8 cellular contexts compared by ENCODE assay signal in genomic region chr12:69154585-69155363, GRCh38.
DNase-seq lines count a peak whose midpoint lies in the region; ATAC-seq, FAIRE-seq and TF ChIP-seq lines count a peak whose summit lies in the region.

No MANE protein-coding gene starts in this region.

- H3K36me3 ChIP-seq in DND-41 (ENCODE audit: insufficient read depth, low read length) (no peaks in the 10 kb centered on the region), HEK293 (ENCODE audit: control insufficient read depth in 2 of 2, insufficient read depth in 1 of 2, low read length in 2 of 2) (no peaks in the 10 kb centered on the region), keratinocyte (ENCODE audit: control insufficient read depth in 2 of 2, extremely low read depth in 1 of 2, insufficient read depth in 2 of 2, low read length in 2 of 2) (no peaks in the 10 kb centered on the region)

- H3K36me3 Mint-ChIP-seq in MCF 10A (ENCODE audit: insufficient read depth, unreplicated experiment) = no peaks in the 10 kb centered on the region

- peaks cover 22% of the 10 kb centered on the region for H3K4me1 ChIP-seq in DND-41 (ENCODE audit: insufficient read depth, low read length)
- H3K4me1 ChIP-seq in HEK293 (ENCODE audit: control insufficient read depth, insufficient read depth, low read length) = peaks cover 9% of the 10 kb centered on the region
- no peaks in the 10 kb centered on the region for H3K4me1 ChIP-seq in keratinocyte (ENCODE audit: control insufficient read depth, extremely low read depth, insufficient read depth, low read length)

- CTCF ChIA-PET in HEK293 (lab: Yijun Ruan, JAX) (interaction anchor here (0.6 to 2.7 kb wide), 37 partner anchors 9 to 1931 kb away, joined by 3 to 14 read pairs (median 3); no protein-coding TSS in a partner anchor), MCF 10A (lab: Yijun Ruan, JAX) (interaction anchor here (0.6 to 2.5 kb wide), 21 partner anchors 9 to 309 kb away, joined by 3 to 11 read pairs (median 4); no protein-coding TSS in a partner anchor)

- H4K20me1 ChIP-seq in DND-41 (ENCODE audit: insufficient read depth, low read length) (no peaks in the 10 kb centered on the region), keratinocyte (ENCODE audit: control insufficient read depth, extremely low read depth, insufficient read depth, low read length) (no peaks in the 10 kb centered on the region)

- H3K9me3 ChIP-seq in DND-41 (ENCODE audit: insufficient read depth, low read length, severe bottlenecking) = no peaks in the 10 kb centered on the region
- no peaks in the 10 kb centered on the region for H3K9me3 ChIP-seq in HEK293 (ENCODE audit: control insufficient read depth, insufficient read depth, low read depth, low read length)
- H3K9me3 ChIP-seq in keratinocyte (ENCODE audit: control insufficient read depth, low read depth, low read length) = no peaks in the 10 kb centered on the region

- no TSS peak for BruUV-seq in MCF 10A (replicated peaks; lab: Mats Ljungman, UMichigan)

- H3K27me3 ChIP-seq in DND-41 (ENCODE audit: insufficient read depth, low read length, poor library complexity) = peaks cover 2% of the 10 kb centered on the region
- H3K27me3 ChIP-seq in keratinocyte (ENCODE audit: control insufficient read depth, extremely low read depth, insufficient read depth, low read length) = no peaks in the 10 kb centered on the region

- peak overlapping the region; percentile 45 for H3K4me2 ChIP-seq in DND-41 (ENCODE audit: insufficient read depth, low read length)
- no peak overlapping the region for H3K4me2 ChIP-seq in keratinocyte (ENCODE audit: control insufficient read depth, extremely low read depth, insufficient read depth, low read depth, low read length)

- H3K4me3 ChIP-seq in DND-41 (ENCODE audit: low read depth in 1 of 2, low read length in 2 of 2) = no peak overlapping the region
- no peak overlapping the region for H3K4me3 ChIP-seq in HEK293 (ENCODE audit: low read depth, low read length)
- no peak overlapping the region for H3K4me3 ChIP-seq in keratinocyte (ENCODE audit: control insufficient read depth in 2 of 3, extremely low read depth in 1 of 3, insufficient read depth in 2 of 3, low read depth in 1 of 3, low read length in 3 of 3)

- H3K79me2 ChIP-seq in DND-41 (ENCODE audit: insufficient read depth, low read length) (no peaks in the 10 kb centered on the region), keratinocyte (ENCODE audit: control insufficient read depth, insufficient read depth, low read length) (no peaks in the 10 kb centered on the region)

- peaks cover 11% of the 10 kb centered on the region for H3K4me1 Mint-ChIP-seq in MCF 10A (ENCODE audit: insufficient read depth, unreplicated experiment)

- dilution Hi-C loops in keratinocyte (cut with MboI; ENCODE audit: extremely low pct_ligation_motif_present, low sequenced_read_pairs) = no loop called here

- ATAC-seq in DND-41 (ENCODE audit: insufficient read depth, low read depth) = peak; percentile 65

- no peak overlapping the region for H3K27ac Mint-ChIP-seq in MCF 10A (ENCODE audit: low read depth, unreplicated experiment)

- POLR2A ChIA-PET in HEK293 (lab: Yijun Ruan, JAX) (no interaction called here), MCF 10A (lab: Yijun Ruan, JAX) (interaction anchor here (0.8 to 1.2 kb wide), 4 partner anchors 9 to 100 kb away, joined by 3 to 9 read pairs (median 4); no protein-coding TSS in a partner anchor)

- H3K4me3 Mint-ChIP-seq in MCF 10A (ENCODE audit: unreplicated experiment) = no peak overlapping the region

- H3K27ac ChIP-seq in DND-41 (ENCODE audit: low read length) (no peak overlapping the region), HEK293 (ENCODE audit: extremely low read depth, low read depth, low read length) (no peak overlapping the region), VCaP (no peak overlapping the region), keratinocyte (ENCODE audit: control insufficient read depth, insufficient read depth, low read length) (no peak overlapping the region)

- DNase-seq in DND-41 (peak; percentile 70), NCI-H2171 (lab: John Stamatoyannopoulos, UW) (peak; percentile 54), MCF 10A (ENCODE audit: unreplicated experiment) (peak; percentile 79), keratinocyte (ENCODE audit: low read depth, low spot score) (no peak), middle frontal gyrus (ENCODE audit: extremely low spot score, low spot score) (no peak)
- peak; percentile 74 to 77 for DNase-seq in stimulated activated CD4-positive, alpha-beta T cell treated with anti-CD3 and anti-CD28 coated beads, Interleukin-2, amount 100 ng/mL, for 48 hours

- intact Hi-C loops in MCF 10A (cut with micrococcal nuclease) = loop anchor here (1.0 to 10.0 kb wide), 5 partner anchors 100 to 1112 kb away; no protein-coding TSS in a partner anchor

- peak; percentile 71 for FAIRE-seq in keratinocyte (lab: Jason Lieb, UNC)

- H3K9me1 ChIP-seq in keratinocyte (ENCODE audit: control insufficient read depth, extremely low read depth, insufficient read depth, low read length) = no peaks in the 10 kb centered on the region

- no peaks in the 10 kb centered on the region for H3K27me3 Mint-ChIP-seq in MCF 10A (ENCODE audit: insufficient read depth, unreplicated experiment)

- no peaks in the 10 kb centered on the region for H3K9me3 Mint-ChIP-seq in MCF 10A (ENCODE audit: unreplicated experiment)

- TF ChIP-seq CTCF in DND-41 (IDR thresholded peaks at IDR 0.05; ENCODE audit: borderline replicate concordance, extremely low read depth, low read length, poor library complexity, severe bottlenecking) (peak; percentile 96), HEK293 (tag by site-specific recombination; IDR thresholded peaks at IDR 0.05) (peak; percentile 71), VCaP (conservative IDR thresholded peaks at IDR 0.05) (peak; percentile 98), MCF 10A (IDR thresholded peaks at IDR 0.05; ENCODE audit: unreplicated experiment) (peak; percentile 92), keratinocyte (optimal IDR thresholded peaks at IDR 0.05 in 1 of 3, IDR thresholded peaks at IDR 0.05 in 1 of 3, conservative IDR thresholded peaks at IDR 0.05 in 1 of 3; ENCODE audit: extremely low read depth in 1 of 3, insufficient read depth in 2 of 3, low read length in 3 of 3) (peak; percentile 81 to 90 (median 86))

- H3K9ac ChIP-seq in DND-41 (ENCODE audit: low read depth, low read length) (no peak overlapping the region), keratinocyte (ENCODE audit: control insufficient read depth, extremely low read depth, insufficient read depth, low read length) (no peak overlapping the region)

- H2AFZ ChIP-seq in DND-41 (ENCODE audit: low read depth, low read length) = peak overlapping the region; percentile 77
- H2AFZ ChIP-seq in keratinocyte (ENCODE audit: control insufficient read depth, low read length) = no peak overlapping the region

TF ChIP-seq in HEK293, 187 proteins besides CTCF, POLR2A, EP300 and RAD21:
- 0 out of 2 replicates have a peak, but pooled peaks have one; percentile 52 for TF ChIP-seq ZNF2 (tag by site-specific recombination; IDR thresholded peaks at IDR 0.05)
- no peak for TF ChIP-seq AEBP2 (tag by site-specific recombination; IDR thresholded peaks at IDR 0.05; ENCODE audit: borderline replicate concordance)
- TF ChIP-seq ZNF416 (tag by site-specific recombination; IDR thresholded peaks at IDR 0.05) = no peak
- 0 out of 2 replicates have a peak, but pooled peaks have one; percentile 11 for TF ChIP-seq ZNF513 (tag by site-specific recombination; IDR thresholded peaks at IDR 0.05)
- no peak for TF ChIP-seq ZBTB44 (tag by site-specific recombination; IDR thresholded peaks at IDR 0.05)
- TF ChIP-seq ZNF654 (tag by site-specific recombination; IDR thresholded peaks at IDR 0.05; ENCODE audit: low read depth) = peak; percentile 96

Comparison
In these comparisons a context has a peak if more than half of its experiments do, and no peak if none do; other contexts are left out.
1. DNase-seq: peak in DND-41 (single experiment), NCI-H2171 (single experiment), MCF 10A (single experiment) and stimulated activated CD4-positive, alpha-beta T cell treated with anti-CD3 and anti-CD28 coated beads, Interleukin-2, amount 100 ng/mL, for 48 hours (2 of 2); none in keratinocyte (single experiment) and middle frontal gyrus (single experiment).
2. Peak in every context shown above with its lines, with median percentiles within 50 percentile points of each other: CTCF ChIP-seq.